34 cellular contexts compared by ENCODE assay signal in genomic region chr4:42480774-42481173, GRCh38.
"Had no signal": no experiment of that assay in that cellular context is flagged by ENCODE, and none has a peak within 500 bp of the region (broad histone marks: within the 10 kb centered on the region; RNA-seq: fewer than 3 reads in every experiment).

No MANE protein-coding gene starts in this region.

- H3K4me1 ChIP-seq: ascending aorta had no signal

- H3K36me3 ChIP-seq: ascending aorta, brain microvascular endothelial cell, gastrocnemius medialis had no signal

- H3K27ac ChIP-seq: ascending aorta, brain microvascular endothelial cell, esophagus muscularis mucosa, foreskin keratinocyte, gastrocnemius medialis, heart left ventricle had no signal

- FAIRE-seq: bronchial epithelial cell, colon had no signal

- H3K4me1 Mint-ChIP-seq: activated CD4-positive, alpha-beta memory T cell treated with anti-CD3 and anti-CD28 coated beads, Interleukin-2, amount 10 ng/mL, durations not matched to agents 7 days and 5 days; activated CD4-positive, alpha-beta T cell treated with anti-CD3 and anti-CD28 coated beads for 36 hours; activated CD4-positive, alpha-beta T cell treated with anti-CD3 and anti-CD28 coated beads, Interleukin-2, amount 10 ng/mL, durations not matched to agents 24 days and 14 days; activated naive CD4-positive, alpha-beta T cell treated with anti-CD3 and anti-CD28 coated beads, Interleukin-2, amount 10 ng/mL, durations not matched to agents 7 days and 5 days; activated naive CD8-positive, alpha-beta T cell treated with anti-CD3 and anti-CD28 coated beads, Interleukin-2, amount 10 ng/mL, durations not matched to agents 7 days and 5 days had no signal

- H3K27me3 Mint-ChIP-seq: activated CD4-positive, alpha-beta memory T cell treated with anti-CD3 and anti-CD28 coated beads, Interleukin-2, amount 10 ng/mL, durations not matched to agents 7 days and 5 days; activated CD4-positive, alpha-beta T cell treated with anti-CD3 and anti-CD28 coated beads for 36 hours; activated CD4-positive, alpha-beta T cell treated with anti-CD3 and anti-CD28 coated beads, Interleukin-2, amount 10 ng/mL, durations not matched to agents 24 days and 14 days; activated naive CD4-positive, alpha-beta T cell treated with anti-CD3 and anti-CD28 coated beads, Interleukin-2, amount 10 ng/mL, durations not matched to agents 7 days and 5 days; activated naive CD8-positive, alpha-beta T cell treated with anti-CD3 and anti-CD28 coated beads, Interleukin-2, amount 10 ng/mL, durations not matched to agents 7 days and 5 days; activated T-cell treated with anti-CD3 and anti-CD28 coated beads, Interleukin-2, amount 50 U/mL, for 24 hours; central memory CD8-positive, alpha-beta T cell; effector memory CD8-positive, alpha-beta T cell; T-helper 17 cell had no signal

- H3K9me3 ChIP-seq: ascending aorta, esophagus muscularis mucosa, gastrocnemius medialis, heart left ventricle had no signal

- H3K27me3 ChIP-seq: ascending aorta, brain microvascular endothelial cell, esophagus muscularis mucosa, foreskin keratinocyte, gastrocnemius medialis, heart left ventricle had no signal

- H3K27ac Mint-ChIP-seq: activated CD4-positive, alpha-beta memory T cell treated with anti-CD3 and anti-CD28 coated beads, Interleukin-2, amount 10 ng/mL, durations not matched to agents 7 days and 5 days; activated CD4-positive, alpha-beta T cell treated with anti-CD3 and anti-CD28 coated beads for 36 hours; activated CD4-positive, alpha-beta T cell treated with anti-CD3 and anti-CD28 coated beads, Interleukin-2, amount 10 ng/mL, durations not matched to agents 24 days and 14 days; activated naive CD4-positive, alpha-beta T cell treated with anti-CD3 and anti-CD28 coated beads, Interleukin-2, amount 10 ng/mL, durations not matched to agents 7 days and 5 days; activated naive CD4-positive, alpha-beta T cell treated with anti-CD3 and anti-CD28 coated beads, Interleukin-2, amount 50 U/mL, for 72 hours; activated naive CD8-positive, alpha-beta T cell treated with anti-CD3 and anti-CD28 coated beads, Interleukin-2, amount 10 ng/mL, durations not matched to agents 7 days and 5 days; activated T-cell treated with anti-CD3 and anti-CD28 coated beads, Interleukin-2, amount 50 U/mL, for 24 hours; activated T-cell treated with anti-CD3 and anti-CD28 coated beads, Interleukin-2, amount 50 U/mL, for 72 hours; effector memory CD8-positive, alpha-beta T cell; T-helper 17 cell; T-helper 2 cell treated with Interferon-gamma antibody and Interleukin-4, amounts not matched to agents 5 μg/mL and 100 μg/mL, for 36 hours had no signal

- DNase-seq: activated CD4-positive, alpha-beta memory T cell treated with anti-CD3 and anti-CD28 coated beads, Interleukin-2, amount 10 ng/mL, durations not matched to agents 7 days and 5 days; activated CD4-positive, alpha-beta T cell treated with anti-CD3 and anti-CD28 coated beads for 36 hours; activated CD4-positive, alpha-beta T cell treated with anti-CD3 and anti-CD28 coated beads, Interleukin-2, amount 10 ng/mL, durations not matched to agents 24 days and 14 days; activated CD4-positive, alpha-beta T cell treated with anti-CD3 and anti-CD28 coated beads, Interleukin-2, amount 50 U/mL, for 4 hours; activated CD4-positive, CD25-positive, alpha-beta regulatory T cell; activated CD4-positive, CD25-positive, alpha-beta regulatory T cell treated with anti-CD3 and anti-CD28 coated beads, Interleukin-2, amount 50 U/mL, for 72 hours; activated CD8-positive, alpha-beta memory T cell treated with anti-CD3 and anti-CD28 coated beads, Interleukin-2, amount 50 U/mL, for 48 hours; activated gamma-delta T cell; activated naive CD4-positive, alpha-beta T cell; activated naive CD4-positive, alpha-beta T cell treated with anti-CD3 and anti-CD28 coated beads, Interleukin-2, amount 10 ng/mL, durations not matched to agents 7 days and 5 days; activated naive CD8-positive, alpha-beta T cell treated with anti-CD3 and anti-CD28 coated beads, Interleukin-2, amount 10 ng/mL, durations not matched to agents 7 days and 5 days; activated T-cell treated with anti-CD3 and anti-CD28 coated beads for 4 hours; activated T-cell treated with anti-CD3 and anti-CD28 coated beads, Interleukin-2, amount 50 U/mL, for 24 hours; activated T-cell treated with anti-CD3 and anti-CD28 coated beads, Interleukin-2, amount 50 U/mL, for 72 hours; brain microvascular endothelial cell; cortex of kidney; dermis blood vessel endothelial cell; effector CD4-positive, alpha-beta T cell; effector memory CD8-positive, alpha-beta T cell; erythroblast; foreskin keratinocyte; gastrocnemius medialis; glutamatergic neuron; heart left ventricle; T-helper 1 cell; T-helper 17 cell; T1000 had no signal

- H3K9me3 Mint-ChIP-seq: activated CD4-positive, alpha-beta memory T cell treated with anti-CD3 and anti-CD28 coated beads, Interleukin-2, amount 10 ng/mL, durations not matched to agents 7 days and 5 days; activated CD4-positive, alpha-beta T cell treated with anti-CD3 and anti-CD28 coated beads, Interleukin-2, amount 10 ng/mL, durations not matched to agents 24 days and 14 days; activated naive CD4-positive, alpha-beta T cell treated with anti-CD3 and anti-CD28 coated beads, Interleukin-2, amount 10 ng/mL, durations not matched to agents 7 days and 5 days; activated naive CD4-positive, alpha-beta T cell treated with anti-CD3 and anti-CD28 coated beads, Interleukin-2, amount 50 U/mL, for 72 hours; activated naive CD8-positive, alpha-beta T cell treated with anti-CD3 and anti-CD28 coated beads, Interleukin-2, amount 10 ng/mL, durations not matched to agents 7 days and 5 days; activated T-cell treated with anti-CD3 and anti-CD28 coated beads, Interleukin-2, amount 50 U/mL, for 24 hours; activated T-cell treated with anti-CD3 and anti-CD28 coated beads, Interleukin-2, amount 50 U/mL, for 72 hours; central memory CD8-positive, alpha-beta T cell; effector memory CD8-positive, alpha-beta T cell; T-helper 2 cell treated with Interferon-gamma antibody and Interleukin-4, amounts not matched to agents 5 μg/mL and 100 μg/mL, for 36 hours had no signal

- H3K4me3 ChIP-seq: ascending aorta, esophagus muscularis mucosa, gastrocnemius medialis, heart left ventricle had no signal

- ATAC-seq: activated CD4-positive, alpha-beta T cell treated with anti-CD3 and anti-CD28 coated beads for 36 hours; activated naive CD4-positive, alpha-beta T cell treated with anti-CD3 and anti-CD28 coated beads, Interleukin-2, amount 50 U/mL, for 72 hours; activated T-cell treated with anti-CD3 and anti-CD28 coated beads, Interleukin-2, amount 50 U/mL, for 72 hours; effector memory CD8-positive, alpha-beta T cell; foreskin keratinocyte; gastrocnemius medialis; heart left ventricle; T-helper 17 cell had no signal

- H3K4me3 Mint-ChIP-seq: activated CD4-positive, alpha-beta memory T cell treated with anti-CD3 and anti-CD28 coated beads, Interleukin-2, amount 10 ng/mL, durations not matched to agents 7 days and 5 days; activated CD4-positive, alpha-beta T cell treated with anti-CD3 and anti-CD28 coated beads for 36 hours; activated CD4-positive, alpha-beta T cell treated with anti-CD3 and anti-CD28 coated beads, Interleukin-2, amount 10 ng/mL, durations not matched to agents 24 days and 14 days; activated naive CD4-positive, alpha-beta T cell treated with anti-CD3 and anti-CD28 coated beads, Interleukin-2, amount 10 ng/mL, durations not matched to agents 7 days and 5 days; activated naive CD8-positive, alpha-beta T cell treated with anti-CD3 and anti-CD28 coated beads, Interleukin-2, amount 10 ng/mL, durations not matched to agents 7 days and 5 days; activated T-cell treated with anti-CD3 and anti-CD28 coated beads, Interleukin-2, amount 50 U/mL, for 24 hours; activated T-cell treated with anti-CD3 and anti-CD28 coated beads, Interleukin-2, amount 50 U/mL, for 72 hours; central memory CD8-positive, alpha-beta T cell; effector memory CD8-positive, alpha-beta T cell; T-helper 17 cell; T-helper 2 cell treated with Interferon-gamma antibody and Interleukin-4, amounts not matched to agents 5 μg/mL and 100 μg/mL, for 36 hours had no signal
